ENCODE assay signal across 1 cellular context in the genomic region with DNA sequence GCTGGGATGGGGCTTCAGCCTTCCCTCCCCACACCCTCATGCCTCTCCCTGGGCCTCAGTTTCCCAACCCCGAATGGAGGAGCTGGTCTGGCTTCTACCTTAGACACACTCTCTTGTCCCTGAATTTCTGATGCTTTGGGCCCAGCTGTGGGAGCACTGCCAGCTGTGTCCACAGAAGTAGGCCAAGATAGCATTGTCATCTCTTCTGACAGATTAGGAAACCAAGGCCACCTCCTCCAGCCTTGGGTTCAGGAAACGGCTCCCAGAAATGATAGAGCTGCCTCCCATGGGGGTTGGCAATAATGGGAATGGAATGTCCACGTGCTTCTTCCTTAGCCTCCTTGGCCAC.
TF ChIP-seq lines count a peak whose summit lies in the region.

No MANE protein-coding gene starts in this region.

TF ChIP-seq in GM12878, 131 proteins besides CTCF, POLR2A, EP300 and RAD21 (continued from another document):
- TF ChIP-seq, protein P1, sequence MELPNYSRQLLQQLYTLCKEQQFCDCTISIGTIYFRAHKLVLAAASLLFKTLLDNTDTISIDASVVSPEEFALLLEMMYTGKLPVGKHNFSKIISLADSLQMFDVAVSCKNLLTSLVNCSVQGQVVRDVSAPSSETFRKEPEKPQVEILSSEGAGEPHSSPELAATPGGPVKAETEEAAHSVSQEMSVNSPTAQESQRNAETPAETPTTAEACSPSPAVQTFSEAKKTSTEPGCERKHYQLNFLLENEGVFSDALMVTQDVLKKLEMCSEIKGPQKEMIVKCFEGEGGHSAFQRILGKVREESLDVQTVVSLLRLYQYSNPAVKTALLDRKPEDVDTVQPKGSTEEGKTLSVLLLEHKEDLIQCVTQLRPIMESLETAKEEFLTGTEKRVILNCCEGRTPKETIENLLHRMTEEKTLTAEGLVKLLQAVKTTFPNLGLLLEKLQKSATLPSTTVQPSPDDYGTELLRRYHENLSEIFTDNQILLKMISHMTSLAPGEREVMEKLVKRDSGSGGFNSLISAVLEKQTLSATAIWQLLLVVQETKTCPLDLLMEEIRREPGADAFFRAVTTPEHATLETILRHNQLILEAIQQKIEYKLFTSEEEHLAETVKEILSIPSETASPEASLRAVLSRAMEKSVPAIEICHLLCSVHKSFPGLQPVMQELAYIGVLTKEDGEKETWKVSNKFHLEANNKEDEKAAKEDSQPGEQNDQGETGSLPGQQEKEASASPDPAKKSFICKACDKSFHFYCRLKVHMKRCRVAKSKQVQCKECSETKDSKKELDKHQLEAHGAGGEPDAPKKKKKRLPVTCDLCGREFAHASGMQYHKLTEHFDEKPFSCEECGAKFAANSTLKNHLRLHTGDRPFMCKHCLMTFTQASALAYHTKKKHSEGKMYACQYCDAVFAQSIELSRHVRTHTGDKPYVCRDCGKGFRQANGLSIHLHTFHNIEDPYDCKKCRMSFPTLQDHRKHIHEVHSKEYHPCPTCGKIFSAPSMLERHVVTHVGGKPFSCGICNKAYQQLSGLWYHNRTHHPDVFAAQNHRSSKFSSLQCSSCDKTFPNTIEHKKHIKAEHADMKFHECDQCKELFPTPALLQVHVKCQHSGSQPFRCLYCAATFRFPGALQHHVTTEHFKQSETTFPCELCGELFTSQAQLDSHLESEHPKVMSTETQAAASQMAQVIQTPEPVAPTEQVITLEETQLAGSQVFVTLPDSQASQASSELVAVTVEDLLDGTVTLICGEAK (IDR thresholded peaks at IDR 0.05; ENCODE audit: borderline replicate concordance), result 0 out of 2 replicates have a peak, but pooled peaks have one; percentile 20
- TF ChIP-seq JUNB (IDR thresholded peaks at IDR 0.05), result no peak
- TF ChIP-seq, protein P2, sequence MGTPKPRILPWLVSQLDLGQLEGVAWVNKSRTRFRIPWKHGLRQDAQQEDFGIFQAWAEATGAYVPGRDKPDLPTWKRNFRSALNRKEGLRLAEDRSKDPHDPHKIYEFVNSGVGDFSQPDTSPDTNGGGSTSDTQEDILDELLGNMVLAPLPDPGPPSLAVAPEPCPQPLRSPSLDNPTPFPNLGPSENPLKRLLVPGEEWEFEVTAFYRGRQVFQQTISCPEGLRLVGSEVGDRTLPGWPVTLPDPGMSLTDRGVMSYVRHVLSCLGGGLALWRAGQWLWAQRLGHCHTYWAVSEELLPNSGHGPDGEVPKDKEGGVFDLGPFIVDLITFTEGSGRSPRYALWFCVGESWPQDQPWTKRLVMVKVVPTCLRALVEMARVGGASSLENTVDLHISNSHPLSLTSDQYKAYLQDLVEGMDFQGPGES (IDR thresholded peaks at IDR 0.05), result no peak
- TF ChIP-seq, protein P3, sequence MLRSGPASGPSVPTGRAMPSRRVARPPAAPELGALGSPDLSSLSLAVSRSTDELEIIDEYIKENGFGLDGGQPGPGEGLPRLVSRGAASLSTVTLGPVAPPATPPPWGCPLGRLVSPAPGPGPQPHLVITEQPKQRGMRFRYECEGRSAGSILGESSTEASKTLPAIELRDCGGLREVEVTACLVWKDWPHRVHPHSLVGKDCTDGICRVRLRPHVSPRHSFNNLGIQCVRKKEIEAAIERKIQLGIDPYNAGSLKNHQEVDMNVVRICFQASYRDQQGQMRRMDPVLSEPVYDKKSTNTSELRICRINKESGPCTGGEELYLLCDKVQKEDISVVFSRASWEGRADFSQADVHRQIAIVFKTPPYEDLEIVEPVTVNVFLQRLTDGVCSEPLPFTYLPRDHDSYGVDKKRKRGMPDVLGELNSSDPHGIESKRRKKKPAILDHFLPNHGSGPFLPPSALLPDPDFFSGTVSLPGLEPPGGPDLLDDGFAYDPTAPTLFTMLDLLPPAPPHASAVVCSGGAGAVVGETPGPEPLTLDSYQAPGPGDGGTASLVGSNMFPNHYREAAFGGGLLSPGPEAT (IDR thresholded peaks at IDR 0.05; ENCODE audit: low read depth), result no peak
